Comparison of ENCODE assay signal across 12 cellular contexts in the genomic region with DNA sequence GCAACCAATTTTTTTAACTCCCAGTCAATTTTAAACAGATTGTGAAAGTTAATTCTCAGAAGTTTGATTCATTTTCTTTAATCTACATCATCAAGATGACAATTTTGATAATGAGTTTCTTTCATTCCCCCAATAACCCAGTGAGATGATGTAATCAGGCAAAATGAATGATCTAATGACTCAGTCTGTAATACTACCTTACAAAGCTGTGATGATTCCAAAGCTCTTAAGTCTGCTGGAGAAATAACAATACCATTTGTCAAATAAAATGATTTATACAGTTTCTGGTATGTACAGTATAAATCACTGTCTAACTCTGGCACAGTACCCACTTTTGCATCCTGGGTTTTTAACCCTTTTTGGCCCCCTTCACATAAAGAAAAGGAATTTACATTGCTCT. TPM values are rescaled to one million over a fixed set of nuclear protein-coding genes. Genes with fewer than 3 reads are reported as not detected.
DNase-seq lines count a peak whose midpoint lies in the region; ATAC-seq and TF ChIP-seq lines count a peak whose summit lies in the region.
"Had no signal": no experiment of that assay in that cellular context is flagged by ENCODE, and none has a peak within 500 bp of the region (broad histone marks: within the 10 kb centered on the region; RNA-seq: fewer than 3 reads in every experiment).

No MANE protein-coding gene starts in this region.

- 0 out of 2 replicates have a peak, but pooled peaks cover 2% of the 10 kb centered on the region for H3K9me3 ChIP-seq in SJCRH30 (replicated peaks)
- H3K9me3 ChIP-seq: HAP-1 had no signal

- no peak for TF ChIP-seq CTCF in fibroblast of mammary gland (conservative IDR thresholded peaks at IDR 0.05; ENCODE audit: control insufficient read depth, insufficient read depth, low read depth, low read length)

- H3K36me3 ChIP-seq in ACC112 (ENCODE audit: insufficient read depth, low read length) (no peaks in the 10 kb centered on the region), SJCRH30 (no peaks in the 10 kb centered on the region)
- H3K36me3 ChIP-seq: HAP-1 had no signal

- peaks cover 5% of the 10 kb centered on the region for H3K79me2 ChIP-seq in ACC112 (ENCODE audit: control insufficient read depth, insufficient read depth, low read length, unreplicated experiment)

- H3K4me1 ChIP-seq in ACC112 (ENCODE audit: control insufficient read depth, insufficient read depth, low read length, unreplicated experiment): peaks cover 26% of the 10 kb centered on the region
- H3K4me1 ChIP-seq in SJCRH30: peaks cover 8% of the 10 kb centered on the region

- H3K27ac ChIP-seq in ACC112 (ENCODE audit: low read depth, low read length) (peak overlapping the region; percentile 77), SJCRH30 (peak overlapping the region; percentile 69)

- no peak for ATAC-seq in GM21390 (IDR thresholded peaks at IDR 0.05; ENCODE audit: unreplicated experiment)
- ATAC-seq: left colon had no signal

- no peaks in the 10 kb centered on the region for H3K27me3 ChIP-seq in ACC112 (ENCODE audit: insufficient read depth, low read length)
- no peaks in the 10 kb centered on the region for H3K27me3 ChIP-seq in SJCRH30

- no peak overlapping the region for H2AFZ ChIP-seq in ACC112 (ENCODE audit: low read length, unreplicated experiment)

- peak; percentile 50 for DNase-seq in GM04504 (ENCODE audit: low read depth)
- peak in 1 of 2 experiments; percentile 52 for DNase-seq in SJCRH30
- DNase-seq in fibroblast of mammary gland (ENCODE audit: low read depth): peak; percentile 85
- no peak for DNase-seq in NK-92 treated with Interleukin-12 subunit alpha and Interleukin-12 subunit beta, amount 100 ng/mL, for 24 hours (lab: John Stamatoyannopoulos, UW)
- no peak for DNase-seq in SIG-M5 (lab: John Stamatoyannopoulos, UW)
- no peak for DNase-seq in NCI-H2029 treated with DMSO at 0.1 percent for 48 hours (lab: John Stamatoyannopoulos, UW)
- DNase-seq: effector memory CD4-positive, alpha-beta T cell; left colon; NCI-H510A had no signal

- peak overlapping the region; percentile 66 for H3K4me3 ChIP-seq in ACC112 (ENCODE audit: low read depth, low read length)
- H3K4me3 ChIP-seq in SJCRH30: no peak overlapping the region
- H3K4me3 ChIP-seq in fibroblast of mammary gland (ENCODE audit: control insufficient read depth, low read depth, low read length): no peak overlapping the region
- H3K4me3 ChIP-seq: HAP-1 had no signal

RNA-seq across cellular contexts. Expression of gene AKIP1, which starts 4.4 kb away (rescaled TPM):
- 22.6 and 22.7 TPM in 2 replicates for total RNA-seq in SJCRH30 (2014; rRNA removed; shearing (Covaris generic))

RNA-seq across cellular contexts. Expression of gene C11orf16, which starts 26.1 kb away (rescaled TPM):
- not detected in 2 replicates for total RNA-seq in SJCRH30 (2014; rRNA removed; shearing (Covaris generic))
- total RNA-seq: left colon had no signal

RNA-seq across cellular contexts. Expression of gene ASCL3, which starts 36.2 kb away (rescaled TPM):
- not detected in 2 replicates for total RNA-seq in SJCRH30 (2014; rRNA removed; shearing (Covaris generic))
- total RNA-seq: left colon had no signal

RNA-seq across cellular contexts. Expression of gene TMEM9B, which starts 57.6 kb away (rescaled TPM):
- total RNA-seq in SJCRH30 (2014; rRNA removed; shearing (Covaris generic)): 32.3 and 35.9 TPM in 2 replicates

Comparison
In these comparisons a context has a peak if more than half of its experiments do, and no peak if none do; other contexts are left out.
1. DNase-seq: peak in GM04504 (single experiment) and fibroblast of mammary gland (single experiment); none in NK-92 treated with Interleukin-12 subunit alpha and Interleukin-12 subunit beta, amount 100 ng/mL, for 24 hours (single experiment), SIG-M5 (single experiment) and NCI-H2029 treated with DMSO at 0.1 percent for 48 hours (single experiment).